1 cellular context compared by ENCODE assay signal in the genomic region with DNA sequence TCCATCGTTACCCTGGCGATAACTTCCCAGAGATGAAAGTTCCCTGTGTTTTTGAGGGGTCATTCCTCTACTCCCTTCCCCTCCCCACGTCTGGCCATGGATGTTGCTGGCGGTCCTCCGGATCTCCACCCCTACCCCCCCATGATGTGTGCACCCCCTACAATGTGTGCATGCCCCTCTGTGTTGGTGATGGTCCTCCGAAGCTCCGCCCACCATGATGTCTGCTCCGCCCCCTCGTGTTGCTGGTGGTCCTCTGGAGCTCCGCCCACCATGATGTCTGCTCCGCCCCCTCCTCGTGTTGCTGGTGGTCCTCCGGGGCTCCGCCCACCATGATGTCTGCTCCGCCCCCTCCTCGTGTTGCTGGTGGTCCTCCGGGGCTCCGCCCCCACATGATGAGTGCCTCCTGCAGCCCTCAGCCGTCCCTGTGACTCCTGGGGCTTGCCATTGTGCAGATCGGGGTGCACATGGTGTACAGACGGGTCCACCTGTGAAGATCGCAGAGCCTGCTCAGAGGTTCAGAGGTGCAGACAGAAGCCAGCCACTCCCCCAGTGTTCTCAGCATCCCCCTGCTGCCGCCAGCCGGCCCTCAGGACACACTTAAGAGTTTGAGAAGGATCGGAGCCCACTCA.
TF ChIP-seq lines count a peak whose summit lies in the region.

No MANE protein-coding gene starts in this region.

TF ChIP-seq in K562, 482 proteins besides CTCF, POLR2A, EP300 and RAD21 (continued from another document):
- TF ChIP-seq, protein P1, sequence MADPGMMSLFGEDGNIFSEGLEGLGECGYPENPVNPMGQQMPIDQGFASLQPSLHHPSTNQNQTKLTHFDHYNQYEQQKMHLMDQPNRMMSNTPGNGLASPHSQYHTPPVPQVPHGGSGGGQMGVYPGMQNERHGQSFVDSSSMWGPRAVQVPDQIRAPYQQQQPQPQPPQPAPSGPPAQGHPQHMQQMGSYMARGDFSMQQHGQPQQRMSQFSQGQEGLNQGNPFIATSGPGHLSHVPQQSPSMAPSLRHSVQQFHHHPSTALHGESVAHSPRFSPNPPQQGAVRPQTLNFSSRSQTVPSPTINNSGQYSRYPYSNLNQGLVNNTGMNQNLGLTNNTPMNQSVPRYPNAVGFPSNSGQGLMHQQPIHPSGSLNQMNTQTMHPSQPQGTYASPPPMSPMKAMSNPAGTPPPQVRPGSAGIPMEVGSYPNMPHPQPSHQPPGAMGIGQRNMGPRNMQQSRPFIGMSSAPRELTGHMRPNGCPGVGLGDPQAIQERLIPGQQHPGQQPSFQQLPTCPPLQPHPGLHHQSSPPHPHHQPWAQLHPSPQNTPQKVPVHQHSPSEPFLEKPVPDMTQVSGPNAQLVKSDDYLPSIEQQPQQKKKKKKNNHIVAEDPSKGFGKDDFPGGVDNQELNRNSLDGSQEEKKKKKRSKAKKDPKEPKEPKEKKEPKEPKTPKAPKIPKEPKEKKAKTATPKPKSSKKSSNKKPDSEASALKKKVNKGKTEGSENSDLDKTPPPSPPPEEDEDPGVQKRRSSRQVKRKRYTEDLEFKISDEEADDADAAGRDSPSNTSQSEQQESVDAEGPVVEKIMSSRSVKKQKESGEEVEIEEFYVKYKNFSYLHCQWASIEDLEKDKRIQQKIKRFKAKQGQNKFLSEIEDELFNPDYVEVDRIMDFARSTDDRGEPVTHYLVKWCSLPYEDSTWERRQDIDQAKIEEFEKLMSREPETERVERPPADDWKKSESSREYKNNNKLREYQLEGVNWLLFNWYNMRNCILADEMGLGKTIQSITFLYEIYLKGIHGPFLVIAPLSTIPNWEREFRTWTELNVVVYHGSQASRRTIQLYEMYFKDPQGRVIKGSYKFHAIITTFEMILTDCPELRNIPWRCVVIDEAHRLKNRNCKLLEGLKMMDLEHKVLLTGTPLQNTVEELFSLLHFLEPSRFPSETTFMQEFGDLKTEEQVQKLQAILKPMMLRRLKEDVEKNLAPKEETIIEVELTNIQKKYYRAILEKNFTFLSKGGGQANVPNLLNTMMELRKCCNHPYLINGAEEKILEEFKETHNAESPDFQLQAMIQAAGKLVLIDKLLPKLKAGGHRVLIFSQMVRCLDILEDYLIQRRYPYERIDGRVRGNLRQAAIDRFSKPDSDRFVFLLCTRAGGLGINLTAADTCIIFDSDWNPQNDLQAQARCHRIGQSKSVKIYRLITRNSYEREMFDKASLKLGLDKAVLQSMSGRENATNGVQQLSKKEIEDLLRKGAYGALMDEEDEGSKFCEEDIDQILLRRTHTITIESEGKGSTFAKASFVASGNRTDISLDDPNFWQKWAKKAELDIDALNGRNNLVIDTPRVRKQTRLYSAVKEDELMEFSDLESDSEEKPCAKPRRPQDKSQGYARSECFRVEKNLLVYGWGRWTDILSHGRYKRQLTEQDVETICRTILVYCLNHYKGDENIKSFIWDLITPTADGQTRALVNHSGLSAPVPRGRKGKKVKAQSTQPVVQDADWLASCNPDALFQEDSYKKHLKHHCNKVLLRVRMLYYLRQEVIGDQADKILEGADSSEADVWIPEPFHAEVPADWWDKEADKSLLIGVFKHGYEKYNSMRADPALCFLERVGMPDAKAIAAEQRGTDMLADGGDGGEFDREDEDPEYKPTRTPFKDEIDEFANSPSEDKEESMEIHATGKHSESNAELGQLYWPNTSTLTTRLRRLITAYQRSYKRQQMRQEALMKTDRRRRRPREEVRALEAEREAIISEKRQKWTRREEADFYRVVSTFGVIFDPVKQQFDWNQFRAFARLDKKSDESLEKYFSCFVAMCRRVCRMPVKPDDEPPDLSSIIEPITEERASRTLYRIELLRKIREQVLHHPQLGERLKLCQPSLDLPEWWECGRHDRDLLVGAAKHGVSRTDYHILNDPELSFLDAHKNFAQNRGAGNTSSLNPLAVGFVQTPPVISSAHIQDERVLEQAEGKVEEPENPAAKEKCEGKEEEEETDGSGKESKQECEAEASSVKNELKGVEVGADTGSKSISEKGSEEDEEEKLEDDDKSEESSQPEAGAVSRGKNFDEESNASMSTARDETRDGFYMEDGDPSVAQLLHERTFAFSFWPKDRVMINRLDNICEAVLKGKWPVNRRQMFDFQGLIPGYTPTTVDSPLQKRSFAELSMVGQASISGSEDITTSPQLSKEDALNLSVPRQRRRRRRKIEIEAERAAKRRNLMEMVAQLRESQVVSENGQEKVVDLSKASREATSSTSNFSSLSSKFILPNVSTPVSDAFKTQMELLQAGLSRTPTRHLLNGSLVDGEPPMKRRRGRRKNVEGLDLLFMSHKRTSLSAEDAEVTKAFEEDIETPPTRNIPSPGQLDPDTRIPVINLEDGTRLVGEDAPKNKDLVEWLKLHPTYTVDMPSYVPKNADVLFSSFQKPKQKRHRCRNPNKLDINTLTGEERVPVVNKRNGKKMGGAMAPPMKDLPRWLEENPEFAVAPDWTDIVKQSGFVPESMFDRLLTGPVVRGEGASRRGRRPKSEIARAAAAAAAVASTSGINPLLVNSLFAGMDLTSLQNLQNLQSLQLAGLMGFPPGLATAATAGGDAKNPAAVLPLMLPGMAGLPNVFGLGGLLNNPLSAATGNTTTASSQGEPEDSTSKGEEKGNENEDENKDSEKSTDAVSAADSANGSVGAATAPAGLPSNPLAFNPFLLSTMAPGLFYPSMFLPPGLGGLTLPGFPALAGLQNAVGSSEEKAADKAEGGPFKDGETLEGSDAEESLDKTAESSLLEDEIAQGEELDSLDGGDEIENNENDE (IDR thresholded peaks at IDR 0.05; ENCODE audit: low read depth, low read length), result no peak
- TF ChIP-seq SMAD3 (CRISPR knock-in tag; conservative IDR thresholded peaks at IDR 0.05) (no peak), MYC (IDR thresholded peaks at IDR 0.05; ENCODE audit: low read depth, low read length) (no peak), MYC (CRISPR knock-in tag; IDR thresholded peaks at IDR 0.05; ENCODE audit: borderline replicate concordance, low read depth) (no peak)
